Comparison of ENCODE assay signal across 18 cellular contexts in the genomic region with DNA sequence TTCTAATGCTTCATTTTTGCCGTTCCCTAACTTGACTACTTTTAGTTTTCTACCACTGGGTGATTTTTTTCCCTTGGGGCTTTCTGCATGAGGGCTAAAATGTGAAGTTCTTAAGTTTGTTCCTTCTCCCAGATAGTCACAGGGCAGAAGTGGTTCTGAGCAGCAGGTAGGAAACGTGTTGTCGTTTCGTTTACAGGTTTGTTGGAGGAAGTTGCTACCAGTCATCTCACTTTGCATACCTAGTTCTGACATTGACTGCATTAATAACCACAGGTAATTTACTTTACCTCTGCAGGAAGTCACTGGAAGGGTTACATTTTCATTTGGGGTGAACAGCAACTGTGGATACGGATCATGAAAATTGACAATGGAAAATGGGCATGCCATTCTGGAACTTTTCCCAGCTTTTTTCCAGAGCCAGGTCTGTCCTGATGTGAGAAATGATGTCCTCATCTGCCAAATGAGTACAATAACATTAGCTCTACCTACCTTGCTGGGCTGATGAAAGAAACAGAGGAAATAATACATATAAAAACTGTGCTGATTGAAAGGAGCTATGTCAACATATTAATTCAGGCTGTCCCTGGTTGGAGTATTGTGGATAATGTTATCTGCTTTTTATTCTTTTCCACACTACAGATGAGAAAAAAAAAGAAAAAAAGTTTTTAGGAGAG.
DNase-seq lines count a peak whose midpoint lies in the region; ATAC-seq, FAIRE-seq and TF ChIP-seq lines count a peak whose summit lies in the region.
"Had no signal": no experiment of that assay in that cellular context is flagged by ENCODE, and none has a peak within 500 bp of the region (broad histone marks: within the 10 kb centered on the region; RNA-seq: fewer than 3 reads in every experiment).

No MANE protein-coding gene starts in this region.

- TF ChIP-seq EP300 in A549 (IDR thresholded peaks at IDR 0.05): no peak

- DNase-seq in A549 (ENCODE audit: low read depth in 1 of 2, low spot score in 1 of 2): no peak
- peak; percentile 94 for DNase-seq in NCI-H2107 treated with DMSO at 0.1 percent for 48 hours (lab: John Stamatoyannopoulos, UW; ENCODE audit: unreplicated experiment)
- no peak for DNase-seq in left cardiac atrium
- no peak for DNase-seq in activated CD4-positive, CD25-positive, alpha-beta regulatory T cell (lab: John Stamatoyannopoulos, UW)
- DNase-seq in body of pancreas: no peak
- DNase-seq: C1 segment of cervical spinal cord, EL, GOT3, Kasumi-1, MM.1S, NCI-H1105 treated with DMSO at 0.1 percent for 48 hours, NCI-H2029 treated with DMSO at 0.1 percent for 48 hours, NCI-H510A, SHP77 treated with DMSO at 0.1 percent for 48 hours had no signal

- H3K4me1 ChIP-seq in A549: no peaks in the 10 kb centered on the region
- H3K4me1 ChIP-seq in body of pancreas: no peaks in the 10 kb centered on the region

- CTCF ChIA-PET in A549 (lab: Yijun Ruan, JAX): interaction anchor here (0.6 to 1.3 kb wide), 5 partner anchors 9 to 947 kb away, joined by 3 to 4 read pairs (median 3); no protein-coding TSS in a partner anchor

- intact Hi-C loops in left cardiac atrium (cut with DNase I) (no loop called here), body of pancreas (cut with DNase I) (no loop called here)

- H3K27ac ChIP-seq in A549 (no peak overlapping the region), VCaP (peak overlapping the region; percentile 90), body of pancreas (no peak overlapping the region)

- no peaks in the 10 kb centered on the region for H3K9me3 Mint-ChIP-seq in IgD-negative memory B cell

- 86% methylated on average over 5 of the region's 5 CpGs for WGBS in A549 (ENCODE audit: missing lambda C conversion rate)
- WGBS in body of pancreas, 2 donors: 66 to 73% methylated on average over 5 of the region's 5 CpGs

- peak; percentile 68 for FAIRE-seq in A549 (lab: Jason Lieb, UNC)

- H3K4me3 ChIP-seq in A549: no peak overlapping the region
- H3K4me3 ChIP-seq in body of pancreas: no peak overlapping the region

- peaks cover 5 to 26% (median 21%) of the 10 kb centered on the region in 3 donors for H3K4me1 Mint-ChIP-seq in IgD-negative memory B cell

- H3K27me3 Mint-ChIP-seq in IgD-negative memory B cell: peaks cover 2% of the 10 kb centered on the region

- H3K4me3 Mint-ChIP-seq in IgD-negative memory B cell: peak overlapping the region in 2 of 4 donors; percentile 30 to 33

- no peak overlapping the region for H3K4me2 ChIP-seq in A549

- H3K9me3 ChIP-seq in A549 (no peaks in the 10 kb centered on the region), body of pancreas (no peaks in the 10 kb centered on the region)

- no peaks in the 10 kb centered on the region for H3K36me3 ChIP-seq in body of pancreas (replicated peaks in 1 of 2; ENCODE audit: insufficient read depth in 1 of 2, low read depth in 2 of 2)

- TF ChIP-seq CTCF in A549 (IDR thresholded peaks at IDR 0.05) (no peak), VCaP (conservative IDR thresholded peaks at IDR 0.05) (no peak), body of pancreas (IDR thresholded peaks at IDR 0.05) (no peak)

- peaks cover 3% of the 10 kb centered on the region for H3K36me3 Mint-ChIP-seq in IgD-negative memory B cell

- TF ChIP-seq POLR2A in A549 (IDR thresholded peaks at IDR 0.05; ENCODE audit: low read length): no peak
- no peak for TF ChIP-seq POLR2A in body of pancreas (IDR thresholded peaks at IDR 0.05)

- no peak for TF ChIP-seq RAD21 in A549 (conservative IDR thresholded peaks at IDR 0.05 in 1 of 2, IDR thresholded peaks at IDR 0.05 in 1 of 2)

- no peaks in the 10 kb centered on the region for H3K27me3 ChIP-seq in body of pancreas

- ATAC-seq in A549 (no peak), left cardiac atrium (no peak), HG03469 (IDR thresholded peaks at IDR 0.05; ENCODE audit: unreplicated experiment) (no peak), body of pancreas (no peak)
- ATAC-seq: SK-N-SH treated with all-trans-retinoic acid at 6 μM for 48 hours had no signal

- POLR2A ChIA-PET in A549 (lab: Yijun Ruan, JAX): no interaction called here

- H3K27ac Mint-ChIP-seq in IgD-negative memory B cell: peak overlapping the region in 2 of 3 donors; percentile 24 to 40

TF ChIP-seq in A549, 52 proteins besides CTCF, POLR2A, EP300 and RAD21:
- no peak for TF ChIP-seq RCOR1 (IDR thresholded peaks at IDR 0.05; ENCODE audit: low read depth, low read length)
- TF ChIP-seq CBX8 (IDR thresholded peaks at IDR 0.05): no peak
- TF ChIP-seq NR3C1 (IDR thresholded peaks at IDR 0.05): no peak
- TF ChIP-seq, protein P1, sequence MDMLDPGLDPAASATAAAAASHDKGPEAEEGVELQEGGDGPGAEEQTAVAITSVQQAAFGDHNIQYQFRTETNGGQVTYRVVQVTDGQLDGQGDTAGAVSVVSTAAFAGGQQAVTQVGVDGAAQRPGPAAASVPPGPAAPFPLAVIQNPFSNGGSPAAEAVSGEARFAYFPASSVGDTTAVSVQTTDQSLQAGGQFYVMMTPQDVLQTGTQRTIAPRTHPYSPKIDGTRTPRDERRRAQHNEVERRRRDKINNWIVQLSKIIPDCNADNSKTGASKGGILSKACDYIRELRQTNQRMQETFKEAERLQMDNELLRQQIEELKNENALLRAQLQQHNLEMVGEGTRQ (IDR thresholded peaks at IDR 0.05): no peak
- no peak for TF ChIP-seq GATA3 (IDR thresholded peaks at IDR 0.05; ENCODE audit: borderline replicate concordance)
- TF ChIP-seq, protein P2, sequence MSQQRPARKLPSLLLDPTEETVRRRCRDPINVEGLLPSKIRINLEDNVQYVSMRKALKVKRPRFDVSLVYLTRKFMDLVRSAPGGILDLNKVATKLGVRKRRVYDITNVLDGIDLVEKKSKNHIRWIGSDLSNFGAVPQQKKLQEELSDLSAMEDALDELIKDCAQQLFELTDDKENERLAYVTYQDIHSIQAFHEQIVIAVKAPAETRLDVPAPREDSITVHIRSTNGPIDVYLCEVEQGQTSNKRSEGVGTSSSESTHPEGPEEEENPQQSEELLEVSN (IDR thresholded peaks at IDR 0.05; ENCODE audit: borderline replicate concordance, low read depth): no peak
- TF ChIP-seq, protein P3, sequence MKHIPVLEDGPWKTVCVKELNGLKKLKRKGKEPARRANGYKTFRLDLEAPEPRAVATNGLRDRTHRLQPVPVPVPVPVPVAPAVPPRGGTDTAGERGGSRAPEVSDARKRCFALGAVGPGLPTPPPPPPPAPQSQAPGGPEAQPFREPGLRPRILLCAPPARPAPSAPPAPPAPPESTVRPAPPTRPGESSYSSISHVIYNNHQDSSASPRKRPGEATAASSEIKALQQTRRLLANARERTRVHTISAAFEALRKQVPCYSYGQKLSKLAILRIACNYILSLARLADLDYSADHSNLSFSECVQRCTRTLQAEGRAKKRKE (CRISPR knock-in tag; IDR thresholded peaks at IDR 0.05; ENCODE audit: low read depth): no peak
